9 cellular contexts compared by ENCODE assay signal in the genomic region with DNA sequence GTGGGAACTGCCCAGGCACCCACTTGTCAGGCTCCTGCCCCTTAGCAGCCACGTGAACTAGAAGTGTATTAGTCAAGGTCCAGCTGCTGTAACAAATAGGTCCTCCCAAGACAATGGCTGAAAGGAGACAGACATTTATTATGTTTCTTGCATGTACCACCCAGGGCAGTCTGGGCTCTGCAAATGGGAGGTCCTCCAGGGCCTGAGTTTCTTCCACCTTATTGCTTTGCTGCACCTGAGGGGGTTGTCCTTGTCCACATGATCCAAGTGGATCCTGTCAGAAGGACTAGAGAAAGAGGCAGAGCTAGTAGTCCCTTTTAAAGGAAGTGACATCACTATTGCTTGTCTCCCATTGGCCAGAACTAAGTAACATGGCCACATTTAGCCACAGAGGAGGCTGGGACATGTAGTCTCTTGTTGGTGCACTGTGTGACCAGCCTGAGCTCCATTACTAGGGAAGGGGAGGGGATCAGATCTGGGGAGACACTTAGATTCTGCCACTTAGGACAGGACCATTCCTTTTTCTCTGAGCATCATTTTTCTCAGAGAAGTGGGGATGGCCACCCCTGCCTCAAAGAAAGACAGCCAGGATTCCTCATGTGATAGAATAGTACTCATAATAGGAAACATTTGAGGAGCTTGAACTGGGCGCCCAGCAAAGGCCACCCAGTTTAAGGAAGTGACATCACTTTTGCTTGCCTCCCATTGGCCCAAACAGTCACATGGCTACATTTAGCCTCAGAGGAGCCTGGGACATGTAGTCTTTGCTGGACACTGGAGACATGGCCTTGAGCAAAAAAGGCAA. TPM values are rescaled to one million over a fixed set of nuclear protein-coding genes. Genes with fewer than 3 reads are reported as not detected.
A peak's percentile ranks its signal among the peaks of the same experiment; 100 is the strongest.
DNase-seq lines count a peak whose midpoint lies in the region; ATAC-seq and TF ChIP-seq lines count a peak whose summit lies in the region.
"Had no signal": no experiment of that assay in that cellular context is flagged by ENCODE, and none has a peak within 500 bp of the region (broad histone marks: within the 10 kb centered on the region; RNA-seq: fewer than 3 reads in every experiment).

No MANE protein-coding gene starts in this region.

- no peak for TF ChIP-seq CTCF in dorsolateral prefrontal cortex (IDR thresholded peaks at IDR 0.05 in 54 of 56, conservative IDR thresholded peaks at IDR 0.05 in 2 of 56; ENCODE audit: low read depth in 1 of 56, partially characterized antibody in 56 of 56)

- H2BK12ac ChIP-seq in neuronal stem cell (ENCODE audit: low read length): no peak overlapping the region

- in situ Hi-C loops in Caki2 (cut with HindIII; ENCODE audit: low pct_unique_long_range_greater_than_20kb, low sequenced_read_pairs): loop anchor here (25.0 kb wide), 1 partner anchor 166 kb away; a partner anchor contains a TSS

- no peak overlapping the region for H2AK5ac ChIP-seq in neuronal stem cell (ENCODE audit: low read depth, low read length)

- H3K4ac ChIP-seq in neuronal stem cell (ENCODE audit: low read length): no peak overlapping the region

- H3K14ac ChIP-seq in neuronal stem cell (ENCODE audit: low read length): no peak overlapping the region

- H2AFZ ChIP-seq in neuronal stem cell (ENCODE audit: low read length): peak overlapping the region; percentile 45

- intact Hi-C loops in dorsolateral prefrontal cortex (cut with DNase I): no loop called here

- no peak overlapping the region for H4K91ac ChIP-seq in neuronal stem cell (ENCODE audit: low read depth, low read length, poor library complexity)

- peaks cover 2% of the 10 kb centered on the region for H3K79me1 ChIP-seq in neuronal stem cell (ENCODE audit: low read depth, low read length)

- H2BK5ac ChIP-seq in neuronal stem cell (ENCODE audit: low read length): no peak overlapping the region

- H3K4me3 ChIP-seq in dorsolateral prefrontal cortex: no peak overlapping the region
- no peak overlapping the region for H3K4me3 ChIP-seq in neuronal stem cell (ENCODE audit: low read length in 2 of 2)

- H3K27ac ChIP-seq in dorsolateral prefrontal cortex (no peak overlapping the region), neuronal stem cell (replicated peaks; ENCODE audit: low read length) (no peak overlapping the region)

- H2BK120ac ChIP-seq in neuronal stem cell (ENCODE audit: low read depth, low read length): no peak overlapping the region

- no peak overlapping the region for H3K4me2 ChIP-seq in neuronal stem cell (ENCODE audit: insufficient read depth, low read length, poor library complexity, severe bottlenecking)

- peaks cover 43 to 79% of the 10 kb centered on the region in 2 donors for H3K36me3 ChIP-seq in neuronal stem cell (replicated peaks in 1 of 2; ENCODE audit: control insufficient read depth in 2 of 2, insufficient read depth in 2 of 2, low read length in 2 of 2)

- no peak overlapping the region for H4K8ac ChIP-seq in neuronal stem cell (ENCODE audit: low read depth, low read length)

- no peak overlapping the region for H2BK15ac ChIP-seq in neuronal stem cell (ENCODE audit: low read length)

- no peak overlapping the region for H3K18ac ChIP-seq in neuronal stem cell (ENCODE audit: low read length)

- no peak overlapping the region for H3K9ac ChIP-seq in neuronal stem cell (ENCODE audit: low read depth, low read length, poor library complexity)

- POLR2A ChIA-PET in HEK293T (lab: Yijun Ruan, JAX): interaction anchor here (0.8 to 1.2 kb wide), 2 partner anchors 13 to 32 kb away, joined by 3 to 5 read pairs; a partner anchor contains a TSS

- peaks cover 7 to 12% of the 10 kb centered on the region in 2 donors for H3K9me3 ChIP-seq in neuronal stem cell (replicated peaks in 1 of 2; ENCODE audit: control insufficient read depth in 2 of 2, insufficient read depth in 1 of 2, low read depth in 1 of 2, low read length in 2 of 2)

- H3K23ac ChIP-seq in neuronal stem cell (ENCODE audit: low read depth, low read length, poor library complexity): no peak overlapping the region

- H3K27me3 ChIP-seq in dorsolateral prefrontal cortex: no peaks in the 10 kb centered on the region
- H3K27me3 ChIP-seq in neuronal stem cell (ENCODE audit: control insufficient read depth in 3 of 3, insufficient read depth in 3 of 3, low read depth in 1 of 3, low read length in 3 of 3): no peaks in the 10 kb centered on the region

- WGBS in neuronal stem cell (ENCODE audit: extremely low coverage in 2 of 2, insufficient read length in 2 of 2, insufficient replicate concordance in 1 of 2), 2 donors: no CpG with 5 or more reads among the region's 2 CpGs

- no peaks in the 10 kb centered on the region for H3K4me1 ChIP-seq in neuronal stem cell (ENCODE audit: control insufficient read depth in 2 of 2, insufficient read depth in 1 of 2, low read depth in 1 of 2, low read length in 2 of 2)

- DNase-seq in Caki2 (ENCODE audit: low read depth) (peak; percentile 71), HEK293T (ENCODE audit: extremely low spot score) (peak; percentile 53), RPMI8226 (peak; percentile 50), dorsolateral prefrontal cortex (peak in 6 of 10 donors; percentile 21 to 86 (median 58)), neuronal stem cell (ENCODE audit: low spot score) (no peak)
- DNase-seq in effector CD8-positive, alpha-beta T cell (lab: John Stamatoyannopoulos, UW): no peak
- DNase-seq in NK-92 treated with Interleukin-12 subunit alpha and Interleukin-12 subunit beta, amount 100 ng/mL, for 24 hours (lab: John Stamatoyannopoulos, UW): no peak

- ATAC-seq in GM18868 (IDR thresholded peaks at IDR 0.05; ENCODE audit: unreplicated experiment): no peak

- CTCF ChIA-PET in HEK293T (lab: Yijun Ruan, JAX): interaction anchor here (0.6 kb wide), 1 partner anchor 64 kb away, joined by 3 read pairs; no protein-coding TSS in a partner anchor

TF ChIP-seq in HEK293T, 16 proteins besides CTCF, POLR2A, EP300 and RAD21:
- TF ChIP-seq ELF4 (IDR thresholded peaks at IDR 0.05) (no peak; the same call in 1 of the 2 replicates), FOXM1 (IDR thresholded peaks at IDR 0.05; ENCODE audit: borderline replicate concordance) (no peak), ARNT (IDR thresholded peaks at IDR 0.05) (no peak), FOXA1 (IDR thresholded peaks at IDR 0.05) (no peak), FOXK2 (IDR thresholded peaks at IDR 0.05) (no peak), ZNF384 (IDR thresholded peaks at IDR 0.05) (no peak), LEF1 (IDR thresholded peaks at IDR 0.05; ENCODE audit: borderline replicate concordance) (no peak), HDGF (IDR thresholded peaks at IDR 0.05; ENCODE audit: borderline replicate concordance) (no peak), SUZ12 (IDR thresholded peaks at IDR 0.05) (no peak), TARDBP (IDR thresholded peaks at IDR 0.05) (no peak), CTBP1 (IDR thresholded peaks at IDR 0.05; ENCODE audit: borderline replicate concordance) (no peak), SP1 (IDR thresholded peaks at IDR 0.05) (no peak)
TF ChIP-seq in HEK293T: peak in this region for 0.

RNA-seq across cellular contexts. Expression of a gene that starts 15.1 kb away (rescaled TPM):
- 24.1 and 28.2 TPM in 2 replicates for total RNA-seq in Caki2 (2014; rRNA removed; shearing (Covaris generic); ENCODE audit: low replicate concordance)
- 100 to 1,000 TPM in 8 of 120 experiments, 10 to 100 TPM in 112; 50.4 to 138 (median 75.1) TPM for total RNA-seq in dorsolateral prefrontal cortex
- 19.7 TPM for polyA plus RNA-seq in neuronal stem cell (2013, experiment 1 of 2)
- polyA plus RNA-seq in neuronal stem cell (2013, experiment 2 of 2): 18.7 TPM

RNA-seq across cellular contexts. Expression of a gene that starts 15.2 kb away (rescaled TPM):
- total RNA-seq in Caki2 (2014; rRNA removed; shearing (Covaris generic); ENCODE audit: low replicate concordance): 5.5 and 12.7 TPM in 2 replicates
- total RNA-seq in dorsolateral prefrontal cortex: 10 to 100 TPM in 23 of 120 experiments, 1 to 10 TPM in 97; 2.8 to 13.5 (median 8.1) TPM
- polyA plus RNA-seq in neuronal stem cell (2013, experiment 1 of 2): 1.8 TPM
- polyA plus RNA-seq in neuronal stem cell (2013, experiment 2 of 2): 2.1 TPM

RNA-seq across cellular contexts. Expression of a gene that starts 17.1 kb away (rescaled TPM):
- total RNA-seq in Caki2 (2014; rRNA removed; shearing (Covaris generic); ENCODE audit: low replicate concordance): 16.1 TPM in 1 of 2 replicates, not detected in the other
- 1 to 10 TPM in 109 of 120 experiments, under 1 TPM in 9, not detected in 2; 0.41 to 9.2 (median 2.3) TPM for total RNA-seq in dorsolateral prefrontal cortex
- 2.8 TPM for polyA plus RNA-seq in neuronal stem cell (2013, experiment 1 of 2)
- 2.8 TPM for polyA plus RNA-seq in neuronal stem cell (2013, experiment 2 of 2)

RNA-seq across cellular contexts. Expression of a gene that starts 31.2 kb away (rescaled TPM):
- 16.8 and 20.3 TPM in 2 replicates for total RNA-seq in Caki2 (2014; rRNA removed; shearing (Covaris generic); ENCODE audit: low replicate concordance)
- 10 to 100 TPM; 12.2 to 26.7 (median 17.6) TPM for total RNA-seq in dorsolateral prefrontal cortex
- 44.9 TPM for polyA plus RNA-seq in neuronal stem cell (2013, experiment 1 of 2)
- 44.2 TPM for polyA plus RNA-seq in neuronal stem cell (2013, experiment 2 of 2)

RNA-seq across cellular contexts. Expression of a gene that starts 44.2 kb away (rescaled TPM):
- total RNA-seq in Caki2 (2014; rRNA removed; shearing (Covaris generic); ENCODE audit: low replicate concordance): not detected in 2 replicates
- total RNA-seq in dorsolateral prefrontal cortex: 10 to 100 TPM in 110 of 120 experiments, 1 to 10 TPM in 10; 4.1 to 33.8 (median 17.0) TPM
- 0.08 TPM for polyA plus RNA-seq in neuronal stem cell (2013, experiment 1 of 2)
- polyA plus RNA-seq in neuronal stem cell (2013, experiment 2 of 2): not detected
- total RNA-seq: epithelial cell of proximal tubule had no signal

Comparison
In these comparisons a context has a peak if more than half of its experiments do, and no peak if none do; other contexts are left out.
1. DNase-seq: peak in Caki2 (single experiment), HEK293T (single experiment), RPMI8226 (single experiment) and dorsolateral prefrontal cortex (6 of 10); none in neuronal stem cell (single experiment), effector CD8-positive, alpha-beta T cell (single experiment) and NK-92 treated with Interleukin-12 subunit alpha and Interleukin-12 subunit beta, amount 100 ng/mL, for 24 hours (single experiment).